In the genomic region with DNA sequence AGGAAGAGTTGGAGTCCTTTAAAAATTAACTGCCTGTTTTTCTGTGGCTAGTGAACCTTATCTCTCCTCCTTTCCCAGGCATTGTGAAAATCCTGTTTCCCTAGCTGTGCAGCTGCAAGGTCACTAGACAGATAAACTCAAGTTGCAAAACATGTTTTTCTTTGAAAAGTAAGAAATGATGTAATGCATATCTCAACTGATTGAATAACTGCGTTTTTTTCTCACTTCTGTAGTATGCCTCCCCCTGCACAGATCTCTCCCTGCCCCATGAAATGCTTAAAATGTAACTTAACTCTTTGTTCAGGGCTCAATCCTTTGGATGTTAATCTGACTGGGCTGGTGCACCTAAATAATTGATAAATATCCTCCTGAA, we compare ENCODE assay signal across 17 cellular contexts. TPM values are rescaled to one million over a fixed set of nuclear protein-coding genes. Genes with fewer than 3 reads are reported as not detected.
DNase-seq lines count a peak whose midpoint lies in the region; ATAC-seq, FAIRE-seq and TF ChIP-seq lines count a peak whose summit lies in the region.
"Had no signal": no experiment of that assay in that cellular context is flagged by ENCODE, and none has a peak within 500 bp of the region (broad histone marks: within the 10 kb centered on the region; RNA-seq: fewer than 3 reads in every experiment).

No MANE protein-coding gene starts in this region.

- no peak overlapping the region for H3K27ac Mint-ChIP-seq in stimulated activated naive CD8-positive, alpha-beta T cell treated with anti-CD3 and anti-CD28 coated beads, Interleukin-15, amount 100 ng/mL, for 72 hours
- H3K27ac Mint-ChIP-seq: naive thymus-derived CD4-positive, alpha-beta T cell; stimulated activated naive CD8-positive, alpha-beta T cell treated with anti-CD3 and anti-CD28 coated beads, Interleukin-15, Interleukin-2, amounts not matched to agents 100 ng/mL and 50 ng/mL, for 24 hours had no signal

- TF ChIP-seq CTCF in fibroblast of lung (conservative IDR thresholded peaks at IDR 0.05 in 1 of 2, IDR thresholded peaks at IDR 0.05 in 1 of 2; ENCODE audit: low read depth in 1 of 2, low read length in 2 of 2): no peak

- H3K9ac ChIP-seq in fibroblast of lung (ENCODE audit: insufficient read depth, low read length): no peak overlapping the region

- H3K4me1 Mint-ChIP-seq in stimulated activated naive CD8-positive, alpha-beta T cell treated with anti-CD3 and anti-CD28 coated beads, Interleukin-15, amount 100 ng/mL, for 72 hours: no peaks in the 10 kb centered on the region

- H3K4me3 Mint-ChIP-seq in stimulated activated naive CD8-positive, alpha-beta T cell treated with anti-CD3 and anti-CD28 coated beads, Interleukin-15, amount 100 ng/mL, for 72 hours: no peak overlapping the region
- H3K4me3 Mint-ChIP-seq: naive thymus-derived CD4-positive, alpha-beta T cell; stimulated activated naive CD8-positive, alpha-beta T cell treated with anti-CD3 and anti-CD28 coated beads, Interleukin-15, Interleukin-2, amounts not matched to agents 100 ng/mL and 50 ng/mL, for 24 hours had no signal

- H3K4me1 ChIP-seq in fibroblast of lung (ENCODE audit: control insufficient read depth, extremely low read depth, insufficient read depth, low read length): no peaks in the 10 kb centered on the region

- H4K20me1 ChIP-seq in fibroblast of lung (ENCODE audit: control insufficient read depth, extremely low read depth, insufficient read depth, low read length): no peaks in the 10 kb centered on the region

- H3K9me3 ChIP-seq in fibroblast of lung (ENCODE audit: control insufficient read depth, insufficient read depth, low read depth, low read length): no peaks in the 10 kb centered on the region

- peaks cover 20 to 30% of the 10 kb centered on the region in 2 donors for H3K9me3 Mint-ChIP-seq in stimulated activated naive CD8-positive, alpha-beta T cell treated with anti-CD3 and anti-CD28 coated beads, Interleukin-15, amount 100 ng/mL, for 72 hours

- no peak overlapping the region for H3K4me2 ChIP-seq in fibroblast of lung (ENCODE audit: extremely low read depth, insufficient read depth, low read length)

- H3K27me3 ChIP-seq in fibroblast of lung (ENCODE audit: control insufficient read depth, insufficient read depth, low read length): no peaks in the 10 kb centered on the region

- H3K4me3 ChIP-seq in fibroblast of lung (replicated peaks in 1 of 4; ENCODE audit: control extremely low read depth in 1 of 4, insufficient read depth in 1 of 4, low read depth in 3 of 4, low read length in 4 of 4): no peak overlapping the region

- no peaks in the 10 kb centered on the region for H3K27me3 Mint-ChIP-seq in stimulated activated naive CD8-positive, alpha-beta T cell treated with anti-CD3 and anti-CD28 coated beads, Interleukin-15, amount 100 ng/mL, for 72 hours
- H3K27me3 Mint-ChIP-seq: naive thymus-derived CD4-positive, alpha-beta T cell; stimulated activated naive CD8-positive, alpha-beta T cell treated with anti-CD3 and anti-CD28 coated beads, Interleukin-15, Interleukin-2, amounts not matched to agents 100 ng/mL and 50 ng/mL, for 24 hours had no signal

- H2AFZ ChIP-seq in fibroblast of lung (ENCODE audit: low read length): no peak overlapping the region

- no peak overlapping the region for H3K27ac ChIP-seq in fibroblast of lung (ENCODE audit: insufficient read depth, low read length)

- intact Hi-C loops in head of caudate nucleus (cut with DNase I): no loop called here

- DNase-seq in AML-193 (lab: John Stamatoyannopoulos, UW) (peak; percentile 52 to 79), RCC 7860 (ENCODE audit: low spot score) (no peak), fibroblast of lung (ENCODE audit: low read depth in 2 of 2) (peak; percentile 62 to 80), mucosa of gallbladder (ENCODE audit: low spot score) (peak; percentile 24), head of caudate nucleus (no peak)
- no peak for DNase-seq in stimulated activated naive CD8-positive, alpha-beta T cell treated with anti-CD3 and anti-CD28 coated beads, Interleukin-15, amount 100 ng/mL, for 72 hours
- DNase-seq in activated CD4-positive, CD25-positive, alpha-beta regulatory T cell treated with anti-CD3 and anti-CD28 coated beads, Interleukin-2, amount 50 U/mL, for 72 hours: no peak
- DNase-seq: activated CD4-positive, alpha-beta T cell treated with anti-CD3 and anti-CD28 coated beads, Interleukin-2, amount 50 U/mL, for 48 hours; activated naive CD4-positive, alpha-beta T cell treated with anti-CD3 and anti-CD28 coated beads, Interleukin-2, amount 50 U/mL, for 16 hours; MM.1S; naive thymus-derived CD4-positive, alpha-beta T cell; NCI-H524 treated with DMSO at 0.1 percent for 48 hours; stimulated activated CD4-positive, alpha-beta T cell treated with anti-CD3 and anti-CD28 coated beads, Interleukin-1b, Interleukin-23, amount 100 ng/mL, for 48 hours had no signal

- ATAC-seq in GM19463 (IDR thresholded peaks at IDR 0.05; ENCODE audit: unreplicated experiment): no peak
- no peak for ATAC-seq in stimulated activated naive CD8-positive, alpha-beta T cell treated with anti-CD3 and anti-CD28 coated beads, Interleukin-15, amount 100 ng/mL, for 72 hours
- ATAC-seq: naive thymus-derived CD4-positive, alpha-beta T cell had no signal

- no peaks in the 10 kb centered on the region for H3K79me2 ChIP-seq in fibroblast of lung (ENCODE audit: control insufficient read depth, insufficient read depth, low read length)

- H3K36me3 ChIP-seq in fibroblast of lung (ENCODE audit: control insufficient read depth, insufficient read depth, low read length): no peaks in the 10 kb centered on the region

- peak; percentile 48 for FAIRE-seq in RCC 7860 (lab: Jason Lieb, UNC)
- FAIRE-seq: GM18507 had no signal

RNA-seq across cellular contexts. Expression of gene CYSLTR2, which starts 27.7 kb away (rescaled TPM):
- total RNA-seq in fibroblast of lung: not detected in 2 replicates
- polyA plus RNA-seq in fibroblast of lung: 0.03 TPM in 1 of 2 replicates, not detected in the other
- polyA plus RNA-seq in fibroblast of lung (2012): 0.02 TPM in 1 of 2 replicates, not detected in the other
- not detected in 2 replicates for polyA minus RNA-seq in fibroblast of lung (ENCODE audit: low replicate concordance)
- total RNA-seq in mucosa of gallbladder: 3.6 TPM
- total RNA-seq: A673 had no signal

Comparison
In these comparisons a context has a peak if more than half of its experiments do, and no peak if none do; other contexts are left out.
1. DNase-seq: peak in AML-193 (2 of 2), fibroblast of lung (2 of 2) and mucosa of gallbladder (single experiment); none in RCC 7860 (single experiment), stimulated activated naive CD8-positive, alpha-beta T cell treated with anti-CD3 and anti-CD28 coated beads, Interleukin-15, amount 100 ng/mL, for 72 hours (0 of 2), head of caudate nucleus (0 of 42) and activated CD4-positive, CD25-positive, alpha-beta regulatory T cell treated with anti-CD3 and anti-CD28 coated beads, Interleukin-2, amount 50 U/mL, for 72 hours (single experiment).